14 cellular contexts compared by ENCODE assay signal in the genomic region with DNA sequence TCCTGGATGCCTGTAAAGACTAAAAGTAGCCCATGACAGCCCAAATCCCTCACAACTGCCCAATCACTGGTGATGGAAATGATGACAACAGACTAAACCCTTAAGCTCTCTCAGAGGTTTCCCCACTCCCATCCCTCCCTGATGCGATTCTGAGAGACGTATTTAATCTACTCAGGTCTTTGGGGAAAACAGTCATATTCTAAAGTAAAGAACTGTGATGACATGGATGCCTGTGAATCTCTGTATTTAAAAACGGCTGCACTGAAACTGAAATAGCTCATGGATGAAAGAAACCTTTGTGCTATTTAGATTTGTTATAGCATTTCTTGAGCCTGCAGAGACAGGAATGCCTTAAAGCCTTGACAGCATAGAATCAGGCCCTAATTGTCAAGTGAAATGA.
"Had no signal": no experiment of that assay in that cellular context is flagged by ENCODE, and none has a peak within 500 bp of the region (broad histone marks: within the 10 kb centered on the region; RNA-seq: fewer than 3 reads in every experiment).

No MANE protein-coding gene starts in this region.

- H3K27ac ChIP-seq: epithelial cell of prostate, WERI-Rb-1 had no signal

- H3K4me3 ChIP-seq: lung had no signal

- FAIRE-seq: astrocyte, small intestine had no signal

- H3K36me3 ChIP-seq: WERI-Rb-1 had no signal

- DNase-seq: activated CD4-positive, alpha-beta T cell treated with anti-CD3 and anti-CD28 coated beads for 4 hours; activated CD8-positive, alpha-beta T cell treated with anti-CD3 and anti-CD28 coated beads, Interleukin-2, amount 10 ng/mL, durations not matched to agents 7 days and 5 days; activated naive CD4-positive, alpha-beta T cell treated with Interleukin-2 at 50 U/mL for 16 hours; cortex of kidney; effector memory CD4-positive, alpha-beta T cell; left cardiac atrium; nephron progenitor cell; small intestine; T-helper 9 cell; trophoblast cell; WERI-Rb-1 had no signal

- ATAC-seq: activated CD8-positive, alpha-beta T cell treated with anti-CD3 and anti-CD28 coated beads, Interleukin-2, amount 10 ng/mL, durations not matched to agents 7 days and 5 days; left cardiac atrium had no signal
